Comparison of ENCODE assay signal across 16 cellular contexts in the genomic region with DNA sequence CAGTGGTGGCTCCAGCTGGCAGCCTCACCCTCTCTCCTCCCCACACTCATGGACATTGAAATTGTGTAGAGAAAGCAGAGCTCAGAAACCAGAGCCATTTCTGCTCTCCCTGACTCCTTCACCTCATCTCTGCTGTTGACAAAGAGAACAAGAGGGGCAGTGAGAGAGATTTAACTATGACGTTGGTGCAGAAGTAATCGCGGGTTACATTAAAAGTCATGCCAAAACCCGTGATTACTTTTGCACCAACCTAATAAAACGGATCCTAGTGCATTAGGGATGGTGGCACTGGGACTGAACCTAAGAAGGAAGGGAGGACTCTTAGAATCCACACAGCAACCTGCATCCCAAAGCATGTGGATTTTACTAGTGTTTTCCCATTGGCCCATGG.
DNase-seq lines count a peak whose midpoint lies in the region; ATAC-seq, FAIRE-seq and TF ChIP-seq lines count a peak whose summit lies in the region.
"Had no signal": no experiment of that assay in that cellular context is flagged by ENCODE, and none has a peak within 500 bp of the region (broad histone marks: within the 10 kb centered on the region; RNA-seq: fewer than 3 reads in every experiment).

No MANE protein-coding gene starts in this region.

- no peaks in the 10 kb centered on the region for H3K4me1 ChIP-seq in GM23338 (ENCODE audit: insufficient read depth)
- H3K4me1 ChIP-seq in SJCRH30: peaks cover 78% of the 10 kb centered on the region
- H3K4me1 ChIP-seq in sigmoid colon: peaks cover 0 to 44% (median 41%) of the 10 kb centered on the region in 4 donors

- peaks cover 21% of the 10 kb centered on the region for H3K9me3 Mint-ChIP-seq in GM23338

- no peak overlapping the region for H3K4me2 ChIP-seq in GM23338
- H3K4me2 ChIP-seq: KMS-11 had no signal

- H3K4me1 Mint-ChIP-seq in GM23338: no peaks in the 10 kb centered on the region
- H3K4me1 Mint-ChIP-seq: B cell had no signal

- TF ChIP-seq EP300 in sigmoid colon (IDR thresholded peaks at IDR 0.05): no peak

- H3K36me3 Mint-ChIP-seq in GM23338 (ENCODE audit: low read depth): peaks cover 4% of the 10 kb centered on the region; the same call in 2 of the 3 replicates

- H3K9me2 ChIP-seq in GM23338 (ENCODE audit: insufficient read depth): peaks cover 5% of the 10 kb centered on the region; the same call in 1 of the 2 replicates

- H3K4me3 ChIP-seq in GM23338: no peak overlapping the region
- H3K4me3 ChIP-seq in SJCRH30: no peak overlapping the region
- no peak overlapping the region for H3K4me3 ChIP-seq in sigmoid colon
- H3K4me3 ChIP-seq: Peyer's patch had no signal

- H3K79me2 ChIP-seq in GM23338 (replicated peaks; ENCODE audit: insufficient read depth): no peaks in the 10 kb centered on the region

- H3K27ac ChIP-seq in GM23338 (ENCODE audit: low read depth): no peak overlapping the region
- peak overlapping the region; percentile 97 for H3K27ac ChIP-seq in SJCRH30
- peak overlapping the region in 3 of 4 donors; percentile 49 to 88 (median 85) for H3K27ac ChIP-seq in sigmoid colon
- H3K27ac ChIP-seq: KMS-11, Peyer's patch had no signal

- no peak for TF ChIP-seq POLR2A in sigmoid colon (IDR thresholded peaks at IDR 0.05)
- no peak for TF ChIP-seq POLR2A in GM12892 (IDR thresholded peaks at IDR 0.05; ENCODE audit: low read depth, low read length)

- no peaks in the 10 kb centered on the region for H3F3A ChIP-seq in GM23338 (replicated peaks; ENCODE audit: low read depth)

- no peaks in the 10 kb centered on the region for H4K20me1 ChIP-seq in GM23338 (replicated peaks; ENCODE audit: insufficient read depth)

- peaks cover 23% of the 10 kb centered on the region for H3K9me3 ChIP-seq in SJCRH30 (replicated peaks)
- peaks cover 0 to 5% (median 1%) of the 10 kb centered on the region in 4 donors for H3K9me3 ChIP-seq in sigmoid colon

- intact Hi-C loops in sigmoid colon (cut with DNase I): loop anchor here (5.0 kb wide), 1 partner anchor 53 kb away; no protein-coding TSS in a partner anchor

- H2AFZ ChIP-seq in GM23338: peak overlapping the region; percentile 32; the same call in 1 of the 2 replicates

- FAIRE-seq in GM12892 (lab: Jason Lieb, UNC): no peak

- no peak overlapping the region for H3K27ac Mint-ChIP-seq in GM23338
- H3K27ac Mint-ChIP-seq: B cell, H9 had no signal

- H3K27me3 ChIP-seq in GM23338 (ENCODE audit: insufficient read depth) (no peaks in the 10 kb centered on the region), SJCRH30 (no peaks in the 10 kb centered on the region), sigmoid colon (no peaks in the 10 kb centered on the region)
- H3K27me3 ChIP-seq: Peyer's patch had no signal

- peak; percentile 71 for DNase-seq in NCI-H1092 treated with DMSO at 0.1 percent for 48 hours (lab: John Stamatoyannopoulos, UW)
- DNase-seq in NCI-H1092 (lab: John Stamatoyannopoulos, UW): no peak
- no peak for DNase-seq in GM23338 (ENCODE audit: low spot score)
- DNase-seq in SJCRH30: no peak
- no peak for DNase-seq in sigmoid colon
- no peak for DNase-seq in GM12892 (ENCODE audit: insufficient read length)
- DNase-seq in NCI-H82 treated with DMSO at 0.1 percent for 48 hours (lab: John Stamatoyannopoulos, UW; ENCODE audit: unreplicated experiment): no peak
- DNase-seq: COR-L47; H9; NCI-H1436; NCI-H526; NK-92 treated with Interleukin-12 subunit alpha and Interleukin-12 subunit beta, amount 100 ng/mL, for 24 hours; Peyer's patch; Right ventricle myocardium superior had no signal

- no peaks in the 10 kb centered on the region for H3K27me3 Mint-ChIP-seq in GM23338 (ENCODE audit: insufficient read depth, low read depth, poor library complexity)

- 88 to 94% methylated on average over 5 of the region's 5 CpGs for WGBS in sigmoid colon, 2 donors

- TF ChIP-seq CTCF in GM23338 (conservative IDR thresholded peaks at IDR 0.05; ENCODE audit: low read depth in 2 of 2): no peak
- no peak for TF ChIP-seq CTCF in sigmoid colon (IDR thresholded peaks at IDR 0.05)

- H3K4me3 Mint-ChIP-seq in GM23338: no peak overlapping the region
- H3K4me3 Mint-ChIP-seq: B cell, H9 had no signal

- no peak for ATAC-seq in GM23338

- H3K36me3 ChIP-seq in GM23338 (ENCODE audit: insufficient read depth): peaks cover 9% of the 10 kb centered on the region
- no peaks in the 10 kb centered on the region for H3K36me3 ChIP-seq in SJCRH30
- H3K36me3 ChIP-seq in sigmoid colon: no peaks in the 10 kb centered on the region
- H3K36me3 ChIP-seq: Peyer's patch had no signal

TF ChIP-seq in GM23338, 12 proteins besides CTCF, POLR2A, EP300 and RAD21 (continues in another document):
- TF ChIP-seq NANOG (IDR thresholded peaks at IDR 0.05; ENCODE audit: borderline replicate concordance) (no peak), CREB1 (CRISPR knock-in tag; IDR thresholded peaks at IDR 0.05; ENCODE audit: low read depth) (no peak), EZH2 (IDR thresholded peaks at IDR 0.05; ENCODE audit: low read depth, unreplicated experiment) (no peak), JUNB (IDR thresholded peaks at IDR 0.05; ENCODE audit: unreplicated experiment) (no peak), STAT1 (IDR thresholded peaks at IDR 0.05; ENCODE audit: unreplicated experiment) (no peak), ZNF331 (CRISPR knock-in tag; IDR thresholded peaks at IDR 0.05; ENCODE audit: low read depth) (no peak)
- TF ChIP-seq, protein P1, sequence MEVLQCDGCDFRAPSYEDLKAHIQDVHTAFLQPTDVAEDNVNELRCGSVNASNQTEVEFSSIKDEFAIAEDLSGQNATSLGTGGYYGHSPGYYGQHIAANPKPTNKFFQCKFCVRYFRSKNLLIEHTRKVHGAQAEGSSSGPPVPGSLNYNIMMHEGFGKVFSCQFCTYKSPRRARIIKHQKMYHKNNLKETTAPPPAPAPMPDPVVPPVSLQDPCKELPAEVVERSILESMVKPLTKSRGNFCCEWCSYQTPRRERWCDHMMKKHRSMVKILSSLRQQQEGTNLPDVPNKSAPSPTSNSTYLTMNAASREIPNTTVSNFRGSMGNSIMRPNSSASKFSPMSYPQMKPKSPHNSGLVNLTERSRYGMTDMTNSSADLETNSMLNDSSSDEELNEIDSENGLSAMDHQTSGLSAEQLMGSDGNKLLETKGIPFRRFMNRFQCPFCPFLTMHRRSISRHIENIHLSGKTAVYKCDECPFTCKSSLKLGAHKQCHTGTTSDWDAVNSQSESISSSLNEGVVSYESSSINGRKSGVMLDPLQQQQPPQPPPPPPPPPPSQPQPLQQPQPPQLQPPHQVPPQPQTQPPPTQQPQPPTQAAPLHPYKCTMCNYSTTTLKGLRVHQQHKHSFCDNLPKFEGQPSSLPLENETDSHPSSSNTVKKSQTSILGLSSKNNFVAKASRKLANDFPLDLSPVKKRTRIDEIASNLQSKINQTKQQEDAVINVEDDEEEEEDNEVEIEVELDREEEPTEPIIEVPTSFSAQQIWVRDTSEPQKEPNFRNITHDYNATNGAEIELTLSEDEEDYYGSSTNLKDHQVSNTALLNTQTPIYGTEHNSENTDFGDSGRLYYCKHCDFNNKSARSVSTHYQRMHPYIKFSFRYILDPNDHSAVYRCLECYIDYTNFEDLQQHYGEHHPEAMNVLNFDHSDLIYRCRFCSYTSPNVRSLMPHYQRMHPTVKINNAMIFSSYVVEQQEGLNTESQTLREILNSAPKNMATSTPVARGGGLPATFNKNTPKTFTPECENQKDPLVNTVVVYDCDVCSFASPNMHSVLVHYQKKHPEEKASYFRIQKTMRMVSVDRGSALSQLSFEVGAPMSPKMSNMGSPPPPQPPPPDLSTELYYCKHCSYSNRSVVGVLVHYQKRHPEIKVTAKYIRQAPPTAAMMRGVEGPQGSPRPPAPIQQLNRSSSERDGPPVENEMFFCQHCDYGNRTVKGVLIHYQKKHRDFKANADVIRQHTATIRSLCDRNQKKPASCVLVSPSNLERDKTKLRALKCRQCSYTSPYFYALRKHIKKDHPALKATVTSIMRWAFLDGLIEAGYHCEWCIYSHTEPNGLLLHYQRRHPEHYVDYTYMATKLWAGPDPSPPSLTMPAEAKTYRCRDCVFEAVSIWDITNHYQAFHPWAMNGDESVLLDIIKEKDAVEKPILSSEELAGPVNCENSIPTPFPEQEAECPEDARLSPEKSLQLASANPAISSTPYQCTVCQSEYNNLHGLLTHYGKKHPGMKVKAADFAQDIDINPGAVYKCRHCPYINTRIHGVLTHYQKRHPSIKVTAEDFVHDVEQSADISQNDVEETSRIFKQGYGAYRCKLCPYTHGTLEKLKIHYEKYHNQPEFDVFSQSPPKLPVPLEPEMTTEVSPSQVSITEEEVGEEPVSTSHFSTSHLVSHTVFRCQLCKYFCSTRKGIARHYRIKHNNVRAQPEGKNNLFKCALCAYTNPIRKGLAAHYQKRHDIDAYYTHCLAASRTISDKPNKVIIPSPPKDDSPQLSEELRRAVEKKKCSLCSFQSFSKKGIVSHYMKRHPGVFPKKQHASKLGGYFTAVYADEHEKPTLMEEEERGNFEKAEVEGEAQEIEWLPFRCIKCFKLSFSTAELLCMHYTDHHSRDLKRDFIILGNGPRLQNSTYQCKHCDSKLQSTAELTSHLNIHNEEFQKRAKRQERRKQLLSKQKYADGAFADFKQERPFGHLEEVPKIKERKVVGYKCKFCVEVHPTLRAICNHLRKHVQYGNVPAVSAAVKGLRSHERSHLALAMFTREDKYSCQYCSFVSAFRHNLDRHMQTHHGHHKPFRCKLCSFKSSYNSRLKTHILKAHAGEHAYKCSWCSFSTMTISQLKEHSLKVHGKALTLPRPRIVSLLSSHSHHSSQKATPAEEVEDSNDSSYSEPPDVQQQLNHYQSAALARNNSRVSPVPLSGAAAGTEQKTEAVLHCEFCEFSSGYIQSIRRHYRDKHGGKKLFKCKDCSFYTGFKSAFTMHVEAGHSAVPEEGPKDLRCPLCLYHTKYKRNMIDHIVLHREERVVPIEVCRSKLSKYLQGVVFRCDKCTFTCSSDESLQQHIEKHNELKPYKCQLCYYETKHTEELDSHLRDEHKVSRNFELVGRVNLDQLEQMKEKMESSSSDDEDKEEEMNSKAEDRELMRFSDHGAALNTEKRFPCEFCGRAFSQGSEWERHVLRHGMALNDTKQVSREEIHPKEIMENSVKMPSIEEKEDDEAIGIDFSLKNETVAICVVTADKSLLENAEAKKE (CRISPR knock-in tag; IDR thresholded peaks at IDR 0.05): no peak
- TF ChIP-seq, protein P2, sequence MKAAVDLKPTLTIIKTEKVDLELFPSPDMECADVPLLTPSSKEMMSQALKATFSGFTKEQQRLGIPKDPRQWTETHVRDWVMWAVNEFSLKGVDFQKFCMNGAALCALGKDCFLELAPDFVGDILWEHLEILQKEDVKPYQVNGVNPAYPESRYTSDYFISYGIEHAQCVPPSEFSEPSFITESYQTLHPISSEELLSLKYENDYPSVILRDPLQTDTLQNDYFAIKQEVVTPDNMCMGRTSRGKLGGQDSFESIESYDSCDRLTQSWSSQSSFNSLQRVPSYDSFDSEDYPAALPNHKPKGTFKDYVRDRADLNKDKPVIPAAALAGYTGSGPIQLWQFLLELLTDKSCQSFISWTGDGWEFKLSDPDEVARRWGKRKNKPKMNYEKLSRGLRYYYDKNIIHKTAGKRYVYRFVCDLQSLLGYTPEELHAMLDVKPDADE (IDR thresholded peaks at IDR 0.05): no peak
